Comparison of ENCODE assay signal across 9 cellular contexts in genomic region chr9:126397056-126397455, GRCh38.
A peak's percentile ranks its signal among the peaks of the same experiment; 100 is the strongest.
DNase-seq lines count a peak whose midpoint lies in the region; ATAC-seq and TF ChIP-seq lines count a peak whose summit lies in the region.
"Had no signal": no experiment of that assay in that cellular context is flagged by ENCODE, and none has a peak within 500 bp of the region (broad histone marks: within the 10 kb centered on the region; RNA-seq: fewer than 3 reads in every experiment).

No MANE protein-coding gene starts in this region.

- peak; percentile 46 for TF ChIP-seq CTCF in glutamatergic neuron (IDR thresholded peaks at IDR 0.05; ENCODE audit: partially characterized antibody, unreplicated experiment)
- TF ChIP-seq CTCF in Calu3 (IDR thresholded peaks at IDR 0.05; ENCODE audit: unreplicated experiment), result no peak

- CTCF ChIA-PET in Calu3 (lab: Charles Lee), result no interaction called here

- peaks cover 3% of the 10 kb centered on the region for H3K27me3 Mint-ChIP-seq in glutamatergic neuron (ENCODE audit: unreplicated experiment)
- H3K27me3 Mint-ChIP-seq in Calu3 (ENCODE audit: unreplicated experiment), result no peaks in the 10 kb centered on the region

- peak; percentile 85 for ATAC-seq in HG03108 (IDR thresholded peaks at IDR 0.05; ENCODE audit: unreplicated experiment)

- BruUV-seq in Calu3 (replicated peaks; lab: Mats Ljungman, UMichigan), result no TSS peak

- in situ Hi-C loops in G401 (cut with HindIII; ENCODE audit: low sequenced_read_pairs), result no loop called here

- intact Hi-C loops in Calu3 (cut with micrococcal nuclease; ENCODE audit: unreplicated experiment), result loop anchor here (5.0 kb wide), 1 partner anchor 80 kb away; no protein-coding TSS in a partner anchor

- H3K27ac ChIP-seq in substantia nigra (ENCODE audit: low read depth, low read length, poor library complexity, severe bottlenecking), result peak overlapping the region; percentile 67
- H3K27ac ChIP-seq: SK-N-MC had no signal

- H3K36me3 Mint-ChIP-seq in glutamatergic neuron (ENCODE audit: unreplicated experiment), result no peaks in the 10 kb centered on the region
- H3K36me3 Mint-ChIP-seq in Calu3 (ENCODE audit: insufficient read depth, unreplicated experiment), result no peaks in the 10 kb centered on the region

- DNase-seq in GM19238 (ENCODE audit: insufficient read length, low spot score) (peak; percentile 61), glutamatergic neuron (no peak), substantia nigra (lab: John Stamatoyannopoulos, UW) (no peak), G401 (ENCODE audit: low spot score) (no peak), Calu3 (no peak), NCI-H2227 (lab: John Stamatoyannopoulos, UW; ENCODE audit: unreplicated experiment) (no peak)
- DNase-seq in activated CD4-positive, alpha-beta T cell treated with anti-CD3 and anti-CD28 coated beads for 4 hours, result peak; percentile 14 to 32

- H3K27ac Mint-ChIP-seq in glutamatergic neuron (ENCODE audit: unreplicated experiment) (no peak overlapping the region), Calu3 (ENCODE audit: unreplicated experiment) (no peak overlapping the region)

- H3K4me3 Mint-ChIP-seq in glutamatergic neuron (ENCODE audit: unreplicated experiment), result no peak overlapping the region
- no peak overlapping the region for H3K4me3 Mint-ChIP-seq in Calu3 (ENCODE audit: low read depth, unreplicated experiment)

- H3K9me3 Mint-ChIP-seq in glutamatergic neuron (ENCODE audit: unreplicated experiment) (no peaks in the 10 kb centered on the region), Calu3 (ENCODE audit: low read depth, unreplicated experiment) (no peaks in the 10 kb centered on the region)

- H3K4me1 Mint-ChIP-seq in glutamatergic neuron (ENCODE audit: low read depth, unreplicated experiment) (peaks cover 6% of the 10 kb centered on the region), Calu3 (ENCODE audit: low read depth, unreplicated experiment) (peaks cover 10% of the 10 kb centered on the region)

Comparison
In these comparisons a context has a peak if more than half of its experiments do, and no peak if none do; other contexts are left out.
1. DNase-seq: peak in GM19238 (single experiment) and activated CD4-positive, alpha-beta T cell treated with anti-CD3 and anti-CD28 coated beads for 4 hours (2 of 2); none in glutamatergic neuron (single experiment), substantia nigra (0 of 49), G401 (single experiment), Calu3 (single experiment) and NCI-H2227 (single experiment).